In the genomic region with DNA sequence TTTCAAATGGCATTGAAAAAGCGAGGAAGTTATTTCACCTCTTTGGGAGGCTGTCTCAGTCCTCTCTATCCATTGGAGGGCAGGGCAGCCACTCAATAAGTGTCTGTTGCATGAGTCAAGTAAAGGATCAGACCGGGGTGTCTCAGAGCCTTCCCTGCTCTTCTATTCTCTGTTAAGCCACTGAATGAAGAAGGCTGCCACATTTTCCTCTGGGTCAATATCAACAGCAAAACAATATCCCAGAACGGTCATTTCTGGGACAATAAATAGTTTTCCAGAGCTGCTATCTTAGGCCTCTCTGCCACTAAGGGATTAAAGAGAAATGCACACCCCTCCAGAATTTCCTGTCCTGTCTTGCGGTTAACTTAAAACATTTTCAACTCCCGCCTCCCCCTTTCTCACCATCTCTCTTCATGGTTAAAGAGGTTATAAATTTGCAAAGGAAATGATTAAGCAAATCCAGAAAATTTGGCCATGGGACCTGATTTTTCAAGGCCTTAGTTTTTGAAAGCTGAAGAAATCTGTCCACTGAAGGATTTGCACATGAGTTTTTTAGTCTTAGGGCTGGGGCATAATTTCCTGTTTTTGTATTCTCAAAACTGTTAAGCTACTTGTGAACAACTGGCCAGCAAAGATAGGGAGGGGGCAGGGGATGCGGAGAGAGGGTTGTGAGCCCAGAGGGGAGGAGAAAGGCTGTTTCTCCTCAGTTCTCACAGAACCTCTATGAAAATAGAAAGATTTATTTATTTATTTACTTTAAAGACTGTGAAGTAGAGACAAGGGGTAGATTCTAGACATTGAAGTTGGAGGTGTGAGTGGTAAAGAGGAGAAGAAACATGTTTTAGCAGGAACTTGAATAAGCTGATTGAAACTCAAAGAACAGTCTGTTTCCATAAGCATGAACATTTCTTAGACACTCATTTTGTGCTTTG, we compare ENCODE assay signal across 8 cellular contexts.
DNase-seq lines count a peak whose midpoint lies in the region; ATAC-seq lines count a peak whose summit lies in the region.

No MANE protein-coding gene starts in this region.

- ATAC-seq in activated CD8-positive, alpha-beta memory T cell treated with anti-CD3 and anti-CD28 coated beads, Interleukin-2, amount 10 ng/mL, durations not matched to agents 7 days and 5 days: peak; percentile 58
- ATAC-seq in HG03442 (IDR thresholded peaks at IDR 0.05; ENCODE audit: unreplicated experiment) (peak; percentile 44), GM19467 (IDR thresholded peaks at IDR 0.05; ENCODE audit: unreplicated experiment) (no peak)

- peaks cover 50% of the 10 kb centered on the region for H3K4me1 Mint-ChIP-seq in activated CD8-positive, alpha-beta memory T cell treated with anti-CD3 and anti-CD28 coated beads, Interleukin-2, amount 10 ng/mL, durations not matched to agents 7 days and 5 days

- H3K9ac ChIP-seq in skeletal muscle tissue (ENCODE audit: low read depth in 1 of 3, low read length in 3 of 3): no peak overlapping the region

- CTCF ChIA-PET in activated CD8-positive, alpha-beta memory T cell treated with anti-CD3 and anti-CD28 coated beads, Interleukin-2, amount 10 ng/mL, durations not matched to agents 7 days and 5 days (lab: Charles Lee): interaction anchor here (0.7 to 4.2 kb wide), 11 partner anchors 13 to 522 kb away, joined by 3 to 36 read pairs (median 3); no protein-coding TSS in a partner anchor

- DNase-seq in activated CD8-positive, alpha-beta memory T cell treated with anti-CD3 and anti-CD28 coated beads, Interleukin-2, amount 10 ng/mL, durations not matched to agents 7 days and 5 days: no peak
- no peak for DNase-seq in activated CD8-positive, alpha-beta memory T cell treated with anti-CD3 and anti-CD28 coated beads for 24 hours
- DNase-seq in UCSD-AML1 (lab: John Stamatoyannopoulos, UW; ENCODE audit: unreplicated experiment) (peak; percentile 42), glomerular visceral epithelial cell (ENCODE audit: extremely low spot score) (peak; percentile 61), HAP-1 (ENCODE audit: low spot score in 2 of 2) (no peak)

- H3K27me3 ChIP-seq in skeletal muscle tissue (ENCODE audit: control insufficient read depth in 3 of 3, insufficient read depth in 3 of 3, low read length in 3 of 3) (no peaks in the 10 kb centered on the region), HAP-1 (ENCODE audit: low read depth) (no peaks in the 10 kb centered on the region)

- in situ Hi-C loops in HAP-1 (cut with MboI; ENCODE audit: low sequenced_read_pairs): no loop called here

- peak overlapping the region; percentile 81 for H3K27ac Mint-ChIP-seq in activated CD8-positive, alpha-beta memory T cell treated with anti-CD3 and anti-CD28 coated beads, Interleukin-2, amount 10 ng/mL, durations not matched to agents 7 days and 5 days

- no peaks in the 10 kb centered on the region for H3K27me3 Mint-ChIP-seq in activated CD8-positive, alpha-beta memory T cell treated with anti-CD3 and anti-CD28 coated beads, Interleukin-2, amount 10 ng/mL, durations not matched to agents 7 days and 5 days

- H3K36me3 ChIP-seq in skeletal muscle tissue (ENCODE audit: control insufficient read depth in 3 of 3, insufficient read depth in 3 of 3, low read length in 3 of 3) (no peaks in the 10 kb centered on the region), HAP-1 (replicated peaks) (no peaks in the 10 kb centered on the region)

- H3K9me3 ChIP-seq in skeletal muscle tissue (ENCODE audit: control insufficient read depth in 3 of 3, low read length in 3 of 3) (no peaks in the 10 kb centered on the region), HAP-1 (no peaks in the 10 kb centered on the region)

- H3K4me3 ChIP-seq in skeletal muscle tissue (ENCODE audit: low read length in 3 of 3) (no peak overlapping the region), HAP-1 (no peak overlapping the region)

- H3K36me3 Mint-ChIP-seq in activated CD8-positive, alpha-beta memory T cell treated with anti-CD3 and anti-CD28 coated beads, Interleukin-2, amount 10 ng/mL, durations not matched to agents 7 days and 5 days: no peaks in the 10 kb centered on the region

- H3K27ac ChIP-seq in skeletal muscle tissue (ENCODE audit: low read depth, low read length): peak overlapping the region; percentile 50

- H3K4me3 Mint-ChIP-seq in activated CD8-positive, alpha-beta memory T cell treated with anti-CD3 and anti-CD28 coated beads, Interleukin-2, amount 10 ng/mL, durations not matched to agents 7 days and 5 days: peak overlapping the region; percentile 27

- no peaks in the 10 kb centered on the region for H3K9me3 Mint-ChIP-seq in activated CD8-positive, alpha-beta memory T cell treated with anti-CD3 and anti-CD28 coated beads, Interleukin-2, amount 10 ng/mL, durations not matched to agents 7 days and 5 days (ENCODE audit: low read depth)

- peaks cover 4 to 16% (median 13%) of the 10 kb centered on the region in 3 donors for H3K4me1 ChIP-seq in skeletal muscle tissue (ENCODE audit: control insufficient read depth in 3 of 3, insufficient read depth in 3 of 3, low read length in 3 of 3)
- peaks cover 8% of the 10 kb centered on the region for H3K4me1 ChIP-seq in HAP-1

Comparison
In these comparisons a context has a peak if more than half of its experiments do, and no peak if none do; other contexts are left out.
1. DNase-seq: peak in UCSD-AML1 (single experiment) and glomerular visceral epithelial cell (single experiment); none in activated CD8-positive, alpha-beta memory T cell treated with anti-CD3 and anti-CD28 coated beads, Interleukin-2, amount 10 ng/mL, durations not matched to agents 7 days and 5 days (single experiment), activated CD8-positive, alpha-beta memory T cell treated with anti-CD3 and anti-CD28 coated beads for 24 hours (single experiment) and HAP-1 (0 of 2).